Comparison of ENCODE assay signal across 8 cellular contexts in the genomic region with DNA sequence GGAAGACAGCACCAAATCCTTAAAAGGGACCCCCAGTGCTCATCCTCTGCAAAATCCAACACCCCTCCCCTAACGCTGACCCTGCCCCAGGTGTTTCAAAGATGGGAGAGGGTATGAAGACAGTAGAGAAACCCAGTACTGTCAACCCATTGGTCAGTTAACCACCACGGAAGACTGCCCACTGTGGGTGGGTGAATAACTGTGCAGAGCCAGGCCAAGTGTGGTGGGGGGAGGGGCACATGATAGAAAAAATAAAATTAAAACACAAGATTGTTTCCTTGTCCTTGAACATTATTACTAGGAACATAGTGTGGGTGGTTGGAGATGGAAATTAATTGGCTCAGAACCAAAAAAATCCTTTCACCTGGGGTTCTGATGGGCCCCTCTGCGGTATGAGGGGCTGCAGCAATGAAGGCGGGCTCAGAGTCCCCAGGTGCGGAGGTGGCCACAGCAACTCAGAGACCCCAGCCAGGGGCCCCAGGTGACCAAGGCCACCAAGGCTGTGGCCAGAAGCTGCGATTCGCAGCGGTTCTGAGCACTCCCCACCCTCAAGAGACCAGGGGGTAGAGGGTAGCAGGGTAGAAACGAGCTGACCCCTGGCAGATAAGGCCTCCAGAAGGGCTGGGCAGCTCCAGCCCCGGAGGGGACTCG. TPM values are rescaled to one million over a fixed set of nuclear protein-coding genes. Genes with fewer than 3 reads are reported as not detected.
DNase-seq lines count a peak whose midpoint lies in the region; ATAC-seq and TF ChIP-seq lines count a peak whose summit lies in the region.

No MANE protein-coding gene starts in this region.

- H3K36me3 Mint-ChIP-seq in chondrocyte (ENCODE audit: low read depth) = peaks cover 34% of the 10 kb centered on the region

- no peaks in the 10 kb centered on the region for H3K9me3 ChIP-seq in muscle layer of colon (ENCODE audit: low read length)

- ATAC-seq in HG03135 (IDR thresholded peaks at IDR 0.05; ENCODE audit: unreplicated experiment) (no peak), GM18873 (IDR thresholded peaks at IDR 0.05; ENCODE audit: low FRiP score, unreplicated experiment) (no peak)

- no peak for DNase-seq in AG09319 (ENCODE audit: extremely low read depth, low read depth)
- DNase-seq in M059J (ENCODE audit: low read depth) = peak; percentile 29
- no peak for DNase-seq in chondrocyte (ENCODE audit: low spot score)
- no peak for DNase-seq in SW480 (ENCODE audit: low spot score)
- DNase-seq in SKM-1 (lab: John Stamatoyannopoulos, UW; ENCODE audit: unreplicated experiment) = no peak

- H3K27me3 ChIP-seq in muscle layer of colon (ENCODE audit: control insufficient read depth in 1 of 2, insufficient read depth in 2 of 2, low read length in 2 of 2) = no peaks in the 10 kb centered on the region

- peak overlapping the region; percentile 40 for H3K9ac ChIP-seq in muscle layer of colon (ENCODE audit: low read length)

- TF ChIP-seq CTCF in AG09319 (IDR thresholded peaks at IDR 0.05; ENCODE audit: low read depth, low read length) (peak; percentile 21), chondrocyte (IDR thresholded peaks at IDR 0.05) (peak; percentile 48)

- peaks cover 34% of the 10 kb centered on the region for H3K36me3 ChIP-seq in muscle layer of colon (ENCODE audit: insufficient read depth, low read length)

- peaks cover 41% of the 10 kb centered on the region for H3K4me1 ChIP-seq in muscle layer of colon (ENCODE audit: insufficient read depth, low read length)

- no peaks in the 10 kb centered on the region for H3K9me3 Mint-ChIP-seq in chondrocyte (ENCODE audit: low read depth)

- no peaks in the 10 kb centered on the region for H3K27me3 Mint-ChIP-seq in chondrocyte (ENCODE audit: low read depth)

- peak overlapping the region; percentile 67 for H3K27ac ChIP-seq in muscle layer of colon (ENCODE audit: low read depth, low read length)

- peaks cover 55% of the 10 kb centered on the region for H3K4me1 Mint-ChIP-seq in chondrocyte (ENCODE audit: low read depth)

- H3K27ac Mint-ChIP-seq in chondrocyte (ENCODE audit: unreplicated experiment) = peak overlapping the region; percentile 99

- peak overlapping the region; percentile 71 to 83 for H3K4me3 ChIP-seq in muscle layer of colon (ENCODE audit: low read depth in 1 of 2, low read length in 2 of 2)

- H3K4me3 Mint-ChIP-seq in chondrocyte (ENCODE audit: unreplicated experiment) = peak overlapping the region; percentile 87

RNA-seq across cellular contexts. Expression of a gene that starts 1.1 kb away (rescaled TPM):
- total RNA-seq in M059J (2014; rRNA removed; shearing (Covaris generic)) = 18.4 and 44.4 TPM in 2 replicates
- 112 to 181 TPM (median 164 TPM) in 3 replicates for total RNA-seq in chondrocyte

RNA-seq across cellular contexts. Expression of a gene that starts 12.1 kb away (rescaled TPM):
- 96.0 and 145 TPM in 2 replicates for total RNA-seq in M059J (2014; rRNA removed; shearing (Covaris generic))
- total RNA-seq in chondrocyte = 56.8 to 76.3 TPM (median 58.8 TPM) in 3 replicates

RNA-seq across cellular contexts. Expression of a gene that starts 14.5 kb away (rescaled TPM):
- not detected in 2 replicates for total RNA-seq in M059J (2014; rRNA removed; shearing (Covaris generic))
- total RNA-seq in chondrocyte = not detected in 3 replicates

RNA-seq across cellular contexts. Expression of a gene that starts 57.3 kb away (rescaled TPM):
- not detected in 2 replicates for total RNA-seq in M059J (2014; rRNA removed; shearing (Covaris generic))
- not detected in 3 replicates for total RNA-seq in chondrocyte
